ENCODE assay signal across 8 cellular contexts in the genomic region with DNA sequence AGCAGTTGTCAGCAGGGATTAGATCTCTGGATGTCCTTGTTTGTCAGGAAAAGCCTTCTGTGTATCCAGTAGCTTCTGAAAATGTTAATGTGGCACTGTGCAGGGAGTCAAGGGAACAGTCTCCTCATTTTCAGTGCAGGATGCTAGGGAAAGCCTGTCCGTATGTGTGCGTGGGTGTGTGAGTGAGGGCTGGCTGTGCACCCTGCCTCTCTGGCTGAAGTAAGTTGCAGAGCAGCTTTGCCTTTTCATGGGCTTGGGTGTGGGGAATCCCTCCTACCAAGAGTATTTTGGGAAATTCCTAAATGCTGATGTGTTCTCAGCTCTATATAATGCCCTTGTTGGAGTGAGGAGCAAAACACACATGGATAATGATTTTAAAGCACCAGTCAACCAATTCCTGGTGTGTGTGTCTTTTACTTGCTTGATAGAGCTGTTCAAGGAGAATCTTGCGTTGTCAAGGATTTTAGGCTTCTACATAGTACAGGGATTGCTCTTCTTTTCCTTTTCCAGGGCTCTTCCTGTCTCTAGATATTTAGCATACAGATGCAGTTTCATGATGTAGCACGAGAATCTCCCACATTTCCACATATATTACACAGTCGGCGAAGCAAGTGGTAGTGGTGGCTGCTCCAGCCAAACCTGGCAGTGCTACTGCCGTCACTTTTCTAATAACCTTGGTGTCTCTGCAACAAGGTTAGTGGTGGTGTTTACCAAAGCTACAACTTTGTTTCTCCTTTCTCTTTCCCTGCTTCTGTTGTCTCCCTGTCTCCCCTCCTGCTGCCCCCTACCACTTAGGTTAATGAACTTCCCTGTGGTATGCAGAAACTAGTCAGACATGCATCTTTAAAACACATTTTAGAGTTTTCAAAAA.
DNase-seq lines count a peak whose midpoint lies in the region; ATAC-seq and TF ChIP-seq lines count a peak whose summit lies in the region.

No MANE protein-coding gene starts in this region.

- H3K9me3 Mint-ChIP-seq in HFFc6, result no peaks in the 10 kb centered on the region

- peaks cover 8% of the 10 kb centered on the region for H3F3A ChIP-seq in smooth muscle cell (ENCODE audit: low read depth)

- H3K4me3 ChIP-seq in astrocyte of the spinal cord (ENCODE audit: low read depth, low read length) (no peak overlapping the region), smooth muscle cell (no peak overlapping the region)

- ATAC-seq in left lobe of liver (no peak), HG03442 (IDR thresholded peaks at IDR 0.05; ENCODE audit: unreplicated experiment) (no peak)

- H3K4me3 Mint-ChIP-seq in HFFc6, result peak overlapping the region; percentile 69

- H3K36me3 Mint-ChIP-seq in HFFc6 (ENCODE audit: low read depth), result peaks cover 4% of the 10 kb centered on the region; the same call in 1 of the 2 replicates

- H3K27me3 ChIP-seq in smooth muscle cell (ENCODE audit: low read depth), result no peaks in the 10 kb centered on the region

- peaks cover 53% of the 10 kb centered on the region for H3K4me1 Mint-ChIP-seq in HFFc6 (ENCODE audit: low read depth)

- H4K20me1 ChIP-seq in smooth muscle cell (ENCODE audit: low read depth), result peaks cover 39% of the 10 kb centered on the region

- no peak overlapping the region for H2AFZ ChIP-seq in smooth muscle cell (ENCODE audit: low read depth)

- H3K9me3 ChIP-seq in smooth muscle cell (replicated peaks; ENCODE audit: low read depth), result no peaks in the 10 kb centered on the region

- peaks cover 6% of the 10 kb centered on the region for H3K79me2 ChIP-seq in smooth muscle cell (ENCODE audit: low read depth)

- no peaks in the 10 kb centered on the region; the same call in 1 of the 2 replicates for H3K27me3 Mint-ChIP-seq in HFFc6 (ENCODE audit: insufficient read depth)

- no peak overlapping the region for H3K9ac ChIP-seq in smooth muscle cell (ENCODE audit: low read depth)

- H3K4me2 ChIP-seq in smooth muscle cell, result peak overlapping the region; percentile 48

- TF ChIP-seq CTCF in HFFc6 (IDR thresholded peaks at IDR 0.05), result no peak
- TF ChIP-seq CTCF in astrocyte of the spinal cord (IDR thresholded peaks at IDR 0.05; ENCODE audit: low read depth, low read length), result no peak
- no peak for TF ChIP-seq CTCF in smooth muscle cell (IDR thresholded peaks at IDR 0.05; ENCODE audit: borderline replicate concordance, insufficient read depth, poor library complexity, severe bottlenecking)

- peaks cover 23% of the 10 kb centered on the region for H3K4me1 ChIP-seq in smooth muscle cell (ENCODE audit: low read depth)

- WGBS in smooth muscle cell (ENCODE audit: low lambda C conversion rate), result 44% methylated on average over 7 of the region's 7 CpGs

- DNase-seq in HFFc6 (peak; percentile 88), astrocyte of the spinal cord (ENCODE audit: low read depth, low spot score) (peak; percentile 81), iPS-NIHi11 (ENCODE audit: low spot score) (peak; percentile 67), smooth muscle cell (lab: John Stamatoyannopoulos, UW; ENCODE audit: unreplicated experiment) (no peak), CD1c-positive myeloid dendritic cell (ENCODE audit: extremely low spot score) (no peak), left lobe of liver (ENCODE audit: low spot score) (no peak), COLO829 (ENCODE audit: low spot score) (no peak)

- in situ Hi-C loops in astrocyte of the spinal cord (cut with HindIII; ENCODE audit: low sequenced_read_pairs), result no loop called here

- H3K27ac ChIP-seq in smooth muscle cell (ENCODE audit: low read depth), result no peak overlapping the region

- no peaks in the 10 kb centered on the region for H3K36me3 ChIP-seq in smooth muscle cell (ENCODE audit: low read depth)

- H3K27ac Mint-ChIP-seq in HFFc6, result peak overlapping the region; percentile 66

Comparison
In these comparisons a context has a peak if more than half of its experiments do, and no peak if none do; other contexts are left out.
1. DNase-seq: peak in HFFc6 (single experiment), astrocyte of the spinal cord (single experiment) and iPS-NIHi11 (single experiment); none in smooth muscle cell (single experiment), CD1c-positive myeloid dendritic cell (single experiment), left lobe of liver (single experiment) and COLO829 (single experiment).